17 cellular contexts compared by ENCODE assay signal in the genomic region with DNA sequence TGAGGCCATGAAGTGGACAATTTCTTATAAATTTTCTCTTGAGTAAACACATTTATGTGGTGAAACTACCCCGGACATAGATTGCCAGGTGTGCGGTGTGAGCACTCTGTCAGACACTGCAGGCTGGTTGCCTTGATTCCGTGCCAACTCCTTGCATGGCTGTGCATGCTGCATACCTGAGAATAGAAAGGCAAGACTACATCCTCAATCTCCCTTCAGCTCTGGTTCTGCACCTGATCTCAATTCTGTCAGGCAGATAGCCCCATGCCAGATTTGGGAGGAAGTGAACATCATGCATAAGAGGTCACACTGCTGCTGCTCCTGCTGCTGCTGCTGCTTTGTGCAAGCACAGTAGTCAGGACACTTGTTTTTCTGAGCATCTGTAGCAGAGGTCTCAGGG. TPM values are rescaled to one million over a fixed set of nuclear protein-coding genes. Genes with fewer than 3 reads are reported as not detected.
A peak's percentile ranks its signal among the peaks of the same experiment; 100 is the strongest.
DNase-seq lines count a peak whose midpoint lies in the region; ATAC-seq lines count a peak whose summit lies in the region.
"Had no signal": no experiment of that assay in that cellular context is flagged by ENCODE, and none has a peak within 500 bp of the region (broad histone marks: within the 10 kb centered on the region; RNA-seq: fewer than 3 reads in every experiment).

No MANE protein-coding gene starts in this region.

- no peaks in the 10 kb centered on the region for H3K36me3 Mint-ChIP-seq in activated CD4-positive, alpha-beta T cell treated with anti-CD3 and anti-CD28 coated beads, Interleukin-2, amount 10 ng/mL, durations not matched to agents 24 days and 14 days (ENCODE audit: low read depth)
- H3K36me3 Mint-ChIP-seq: activated naive CD8-positive, alpha-beta T cell treated with anti-CD3 and anti-CD28 coated beads, Interleukin-2, amount 10 ng/mL, durations not matched to agents 7 days and 5 days; natural killer cell treated with Interleukin-12 subunit alpha and Interleukin-12 subunit beta and Interleukin-15 and Interleukin-18, amount 100 ng/mL, for 72 hours had no signal

- no peaks in the 10 kb centered on the region for H3K4me1 Mint-ChIP-seq in activated CD4-positive, alpha-beta T cell treated with anti-CD3 and anti-CD28 coated beads, Interleukin-2, amount 10 ng/mL, durations not matched to agents 24 days and 14 days
- H3K4me1 Mint-ChIP-seq: activated naive CD8-positive, alpha-beta T cell treated with anti-CD3 and anti-CD28 coated beads, Interleukin-2, amount 10 ng/mL, durations not matched to agents 7 days and 5 days had no signal

- no peak overlapping the region for H3K27ac Mint-ChIP-seq in activated CD4-positive, alpha-beta T cell treated with anti-CD3 and anti-CD28 coated beads, Interleukin-2, amount 10 ng/mL, durations not matched to agents 24 days and 14 days
- H3K27ac Mint-ChIP-seq: activated naive CD8-positive, alpha-beta T cell treated with anti-CD3 and anti-CD28 coated beads, Interleukin-2, amount 10 ng/mL, durations not matched to agents 7 days and 5 days; effector memory CD8-positive, alpha-beta T cell; natural killer cell treated with Interleukin-12 subunit alpha and Interleukin-12 subunit beta and Interleukin-15 and Interleukin-18, amount 100 ng/mL, for 72 hours had no signal

- intact Hi-C loops in activated CD4-positive, alpha-beta T cell treated with anti-CD3 and anti-CD28 coated beads, Interleukin-2, amount 10 ng/mL, durations not matched to agents 24 days and 14 days (cut with micrococcal nuclease), result no loop called here

- H3K27me3 Mint-ChIP-seq in activated CD4-positive, alpha-beta T cell treated with anti-CD3 and anti-CD28 coated beads, Interleukin-2, amount 10 ng/mL, durations not matched to agents 24 days and 14 days, result peaks cover 2% of the 10 kb centered on the region

- H3K4me3 Mint-ChIP-seq in activated CD4-positive, alpha-beta T cell treated with anti-CD3 and anti-CD28 coated beads, Interleukin-2, amount 10 ng/mL, durations not matched to agents 24 days and 14 days, result no peak overlapping the region
- H3K4me3 Mint-ChIP-seq: activated naive CD8-positive, alpha-beta T cell treated with anti-CD3 and anti-CD28 coated beads, Interleukin-2, amount 10 ng/mL, durations not matched to agents 7 days and 5 days; effector memory CD8-positive, alpha-beta T cell; natural killer cell treated with Interleukin-12 subunit alpha and Interleukin-12 subunit beta and Interleukin-15 and Interleukin-18, amount 100 ng/mL, for 72 hours had no signal

- ATAC-seq in GM19043 (IDR thresholded peaks at IDR 0.05; ENCODE audit: low read depth, unreplicated experiment) (peak; percentile 68), HG02623 (IDR thresholded peaks at IDR 0.05; ENCODE audit: unreplicated experiment) (peak; percentile 38)
- ATAC-seq: effector memory CD8-positive, alpha-beta T cell; natural killer cell treated with Interleukin-12 subunit alpha and Interleukin-12 subunit beta and Interleukin-15 and Interleukin-18, amount 100 ng/mL, for 72 hours had no signal

- DNase-seq in NCI-H187 treated with DMSO at 0.1 percent for 48 hours (lab: John Stamatoyannopoulos, UW) (peak; percentile 87), renal cortical epithelial cell (ENCODE audit: low read depth) (peak; percentile 28), AG08396 (ENCODE audit: low spot score) (no peak), kidney glomerular epithelial cell (lab: John Stamatoyannopoulos, UW) (no peak)
- no peak for DNase-seq in activated CD4-positive, alpha-beta T cell treated with anti-CD3 and anti-CD28 coated beads, Interleukin-2, amount 10 ng/mL, durations not matched to agents 24 days and 14 days
- DNase-seq: activated naive CD8-positive, alpha-beta T cell treated with anti-CD3 and anti-CD28 coated beads, Interleukin-2, amount 10 ng/mL, durations not matched to agents 7 days and 5 days; activated T-cell treated with anti-CD3 and anti-CD28 coated beads, Interleukin-2, amount 50 U/mL, for 1 hour; DND-41; effector memory CD8-positive, alpha-beta T cell; NCI-H1048; NCI-H524; T-helper 2 cell had no signal

- no peaks in the 10 kb centered on the region for H3K9me3 Mint-ChIP-seq in activated CD4-positive, alpha-beta T cell treated with anti-CD3 and anti-CD28 coated beads, Interleukin-2, amount 10 ng/mL, durations not matched to agents 24 days and 14 days
- H3K9me3 Mint-ChIP-seq: activated naive CD8-positive, alpha-beta T cell treated with anti-CD3 and anti-CD28 coated beads, Interleukin-2, amount 10 ng/mL, durations not matched to agents 7 days and 5 days; effector memory CD8-positive, alpha-beta T cell; natural killer cell treated with Interleukin-12 subunit alpha and Interleukin-12 subunit beta and Interleukin-15 and Interleukin-18, amount 100 ng/mL, for 72 hours had no signal

RNA-seq across cellular contexts. Expression of a gene that starts 42.5 kb away (rescaled TPM):
- 0.65 TPM in 1 of 2 replicates, not detected in the other for total RNA-seq in renal cortical epithelial cell
- total RNA-seq in activated CD4-positive, alpha-beta T cell treated with anti-CD3 and anti-CD28 coated beads, Interleukin-2, amount 10 ng/mL, durations not matched to agents 24 days and 14 days, result not detected in 2 replicates
- total RNA-seq: activated naive CD8-positive, alpha-beta T cell treated with anti-CD3 and anti-CD28 coated beads, Interleukin-2, amount 10 ng/mL, durations not matched to agents 7 days and 5 days; fibroblast of villous mesenchyme; natural killer cell treated with Interleukin-12 subunit alpha and Interleukin-12 subunit beta and Interleukin-15 and Interleukin-18, amount 100 ng/mL, for 72 hours; right atrium auricular region had no signal

Comparison
In these comparisons a context has a peak if more than half of its experiments do, and no peak if none do; other contexts are left out.
1. DNase-seq: peak in NCI-H187 treated with DMSO at 0.1 percent for 48 hours (single experiment) and renal cortical epithelial cell (single experiment); none in AG08396 (single experiment), kidney glomerular epithelial cell (single experiment) and activated CD4-positive, alpha-beta T cell treated with anti-CD3 and anti-CD28 coated beads, Interleukin-2, amount 10 ng/mL, durations not matched to agents 24 days and 14 days (single experiment).